18 cellular contexts compared by ENCODE assay signal in genomic region chr1:121443131-121443530, GRCh38.
DNase-seq lines count a peak whose midpoint lies in the region; ATAC-seq, FAIRE-seq and TF ChIP-seq lines count a peak whose summit lies in the region.
"Had no signal": no experiment of that assay in that cellular context is flagged by ENCODE, and none has a peak within 500 bp of the region (broad histone marks: within the 10 kb centered on the region; RNA-seq: fewer than 3 reads in every experiment).

No MANE protein-coding gene starts in this region.

- H3K27ac ChIP-seq in caudate nucleus (ENCODE audit: low read depth, low read length) (no peak overlapping the region), HepG2 (ENCODE audit: extremely low read length, insufficient read depth, low read length) (no peak overlapping the region)
- H3K27ac ChIP-seq: left ventricle myocardium inferior, ovary had no signal

- no peaks in the 10 kb centered on the region for H3K79me2 ChIP-seq in HepG2 (ENCODE audit: insufficient read depth, low read length)

- POLR2A ChIA-PET in HepG2 (lab: Yijun Ruan, JAX), result no interaction called here

- peak; percentile 74 for DNase-seq in EL
- DNase-seq in LHCN-M2 (ENCODE audit: low read depth), result peak; percentile 1
- DNase-seq in choroid plexus epithelial cell (ENCODE audit: low read depth), result peak; percentile 6
- peak; percentile 20 for DNase-seq in renal cortical epithelial cell (ENCODE audit: low read depth)
- no peak for DNase-seq in globus pallidus (ENCODE audit: low spot score)
- no peak for DNase-seq in NCI-H446 treated with DMSO at 0.1 percent for 48 hours (lab: John Stamatoyannopoulos, UW)
- DNase-seq in caudate nucleus (lab: John Stamatoyannopoulos, UW), result no peak
- DNase-seq in HepG2 (ENCODE audit: low spot score), result no peak
- DNase-seq: activated CD4-positive, alpha-beta T cell treated with anti-CD3 and anti-CD28 coated beads, Interleukin-2, amount 50 U/mL, for 1 hour; activated CD8-positive, alpha-beta memory T cell treated with anti-CD3 and anti-CD28 coated beads, Interleukin-2, amount 50 U/mL, for 48 hours; cortex of kidney; left ventricle myocardium inferior; NCI-H187; NCI-H446; ovary; stimulated activated CD4-positive, alpha-beta T cell treated with anti-CD3 and anti-CD28 coated beads, Interleukin-2, amount 100 ng/mL, for 24 hours; stimulated activated naive CD8-positive, alpha-beta T cell treated with anti-CD3 and anti-CD28 coated beads, Interleukin-15, amount 100 ng/mL, for 72 hours had no signal

- H3K4me2 ChIP-seq in HepG2 (ENCODE audit: low read depth, low read length), result no peak overlapping the region

- in situ Hi-C loops in HepG2 (cut with HindIII; ENCODE audit: extremely low pct_ligation_motif_present, low pct_unique_long_range_greater_than_20kb), result no loop called here

- no peaks in the 10 kb centered on the region for H3K27me3 ChIP-seq in HepG2 (ENCODE audit: control insufficient read depth in 1 of 2, insufficient read depth in 2 of 2, low read length in 2 of 2)
- H3K27me3 ChIP-seq: ovary had no signal

- no peak overlapping the region for H3K4me3 ChIP-seq in choroid plexus epithelial cell (ENCODE audit: low read depth, low read length)
- no peak overlapping the region for H3K4me3 ChIP-seq in HepG2 (replicated peaks in 1 of 3; ENCODE audit: insufficient read depth in 1 of 3, low read depth in 2 of 3, low read length in 3 of 3)
- H3K4me3 ChIP-seq: left ventricle myocardium inferior, ovary had no signal

- no peaks in the 10 kb centered on the region for H3K9me3 ChIP-seq in HepG2 (ENCODE audit: low read length)
- H3K9me3 ChIP-seq: ovary had no signal

- no peak overlapping the region for H3K9ac ChIP-seq in HepG2 (ENCODE audit: insufficient read depth, low read depth, low read length)

- no peak for TF ChIP-seq RAD21 in HepG2 (CRISPR knock-in tag; IDR thresholded peaks at IDR 0.05)

- H3K4me1 ChIP-seq in HepG2 (ENCODE audit: insufficient read depth, low read length), result no peaks in the 10 kb centered on the region
- H3K4me1 ChIP-seq: left ventricle myocardium inferior had no signal

- CTCF ChIA-PET in HepG2 (lab: Yijun Ruan, JAX; ENCODE audit: low intra/inter-chr PET ratio, low total read pairs), result no interaction called here

- BruUV-seq in HepG2 (replicated peaks; lab: Mats Ljungman, UMichigan), result no TSS peak

- no peak for TF ChIP-seq POLR2A in HepG2 (IDR thresholded peaks at IDR 0.05; ENCODE audit: insufficient read depth in 1 of 2, low read depth in 2 of 2, low read length in 2 of 2)

- TF ChIP-seq EP300 in HepG2 (IDR thresholded peaks at IDR 0.05; ENCODE audit: low read depth in 2 of 2, low read length in 2 of 2), result no peak
- TF ChIP-seq EP300 in HepG2 (CRISPR knock-in tag; IDR thresholded peaks at IDR 0.05; ENCODE audit: borderline replicate concordance), result no peak

- FAIRE-seq in HepG2 (lab: Jason Lieb, UNC), result no peak

- 37% methylated on average over 3 of the region's 3 CpGs for WGBS in HepG2 (ENCODE audit: low lambda C conversion rate)

- H3K36me3 ChIP-seq in HepG2 (replicated peaks in 1 of 2; ENCODE audit: control insufficient read depth in 1 of 2, insufficient read depth in 2 of 2, low read length in 2 of 2), result no peaks in the 10 kb centered on the region
- H3K36me3 ChIP-seq: left ventricle myocardium inferior, ovary had no signal

- no peak overlapping the region for H2AFZ ChIP-seq in HepG2 (ENCODE audit: low read length)

- H4K20me1 ChIP-seq in HepG2 (ENCODE audit: insufficient read depth, low read length), result no peaks in the 10 kb centered on the region

- intact Hi-C loops in HepG2 (cut with micrococcal nuclease; ENCODE audit: unreplicated experiment), result loop anchor here (10.0 kb wide), 1 partner anchor 82 kb away; no protein-coding TSS in a partner anchor

- no peak for ATAC-seq in HepG2
- ATAC-seq: sciatic nerve; stimulated activated naive CD8-positive, alpha-beta T cell treated with anti-CD3 and anti-CD28 coated beads, Interleukin-15, amount 100 ng/mL, for 72 hours had no signal

- TF ChIP-seq CTCF in choroid plexus epithelial cell (conservative IDR thresholded peaks at IDR 0.05; ENCODE audit: low read depth, low read length) (no peak), HepG2 (CRISPR knock-in tag; IDR thresholded peaks at IDR 0.05) (no peak)

TF ChIP-seq in HepG2, 621 proteins besides CTCF, POLR2A, EP300 and RAD21:
- TF ChIP-seq SIN3B (IDR thresholded peaks at IDR 0.05; ENCODE audit: low read length), result no peak
- TF ChIP-seq ZNF281 (CRISPR knock-in tag; IDR thresholded peaks at IDR 0.05; ENCODE audit: borderline replicate concordance), result no peak
- no peak for TF ChIP-seq CAMTA2 (CRISPR knock-in tag; IDR thresholded peaks at IDR 0.05; ENCODE audit: borderline replicate concordance)
- TF ChIP-seq ZNF468 (CRISPR knock-in tag; IDR thresholded peaks at IDR 0.05), result no peak
- TF ChIP-seq RBM22 (optimal IDR thresholded peaks at IDR 0.05; ENCODE audit: low read length), result no peak
- no peak for TF ChIP-seq RBM39 (IDR thresholded peaks at IDR 0.05; ENCODE audit: low read depth, low read length, poor library complexity, severe bottlenecking)
- TF ChIP-seq PHF8 (CRISPR knock-in tag; IDR thresholded peaks at IDR 0.05), result no peak

Comparison
In these comparisons a context has a peak if more than half of its experiments do, and no peak if none do; other contexts are left out.
1. DNase-seq: peak in EL (single experiment), LHCN-M2 (single experiment), choroid plexus epithelial cell (single experiment) and renal cortical epithelial cell (single experiment); none in globus pallidus (single experiment), NCI-H446 treated with DMSO at 0.1 percent for 48 hours (single experiment), caudate nucleus (0 of 61) and HepG2 (single experiment).